6 cellular contexts compared by ENCODE assay signal in the genomic region with DNA sequence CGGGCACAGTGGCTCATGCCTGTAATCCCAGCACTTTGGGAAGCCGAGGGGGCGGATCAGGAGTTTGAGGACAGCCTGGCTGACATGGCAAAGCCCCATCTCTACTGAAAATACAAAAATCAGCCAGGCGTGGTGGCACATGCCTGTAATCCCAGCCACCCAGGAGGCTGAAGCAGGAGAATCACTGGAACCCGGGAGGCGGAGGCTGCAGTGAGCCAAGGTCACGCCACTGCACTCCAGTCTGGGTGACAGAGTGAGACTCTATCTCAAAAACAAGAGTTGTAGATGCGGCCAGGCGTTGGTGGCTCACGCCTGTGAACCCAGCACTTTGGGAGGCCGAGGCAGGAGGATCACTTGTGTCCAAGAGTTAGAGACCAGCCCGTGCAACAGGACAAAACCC. TPM values are rescaled to one million over a fixed set of nuclear protein-coding genes. Genes with fewer than 3 reads are reported as not detected.
A peak's percentile ranks its signal among the peaks of the same experiment; 100 is the strongest.
DNase-seq lines count a peak whose midpoint lies in the region; ATAC-seq, FAIRE-seq and TF ChIP-seq lines count a peak whose summit lies in the region.
"Not testable (repeated sequence)": the region's sequence is repeated elsewhere in the genome, so short reads cannot be mapped to it uniquely, and the experiment has no call there.

No MANE protein-coding gene starts in this region.

- 95% methylated on average over 12 of the region's 12 CpGs for WGBS in A549 (ENCODE audit: missing lambda C conversion rate)

- H3K27ac ChIP-seq in A549; HCT116 (ENCODE audit: low read depth, low read length): not testable (repeated sequence)
- peak overlapping the region; percentile 91 for H3K27ac ChIP-seq in epithelial cell of prostate

- not testable (repeated sequence) for H3K9me3 Mint-ChIP-seq in activated B cell treated with CpG ODN at 0.5 μM for 24 hours; activated naive CD4-positive, alpha-beta T cell treated with anti-CD3 and anti-CD28 coated beads, Interleukin-2, amount 10 ng/mL, durations not matched to agents 7 days and 5 days; nephron progenitor cell

- H3K4me1 ChIP-seq in A549 = peaks cover 20% of the 10 kb centered on the region
- peaks cover 12 to 23% of the 10 kb centered on the region in 2 experiments; a peak in 3 of 4 replicates for H3K4me1 ChIP-seq in HCT116 (ENCODE audit: control insufficient read depth in 1 of 2, insufficient read depth in 2 of 2, low read length in 2 of 2)

- ATAC-seq in A549; HCT116; activated B cell treated with CpG ODN at 0.5 μM for 24 hours (ENCODE audit: low read depth): not testable (repeated sequence)

- POLR2A ChIA-PET in A549 (lab: Yijun Ruan, JAX) = interaction anchor here (0.6 to 3.1 kb wide), 2 partner anchors 13 to 733 kb away, joined by 3 to 37 read pairs; a partner anchor contains a TSS
- POLR2A ChIA-PET in HCT116 (lab: Charles Lee) = interaction anchor here (0.8 to 2.7 kb wide), 3 partner anchors 11 to 30 kb away, joined by 4 to 25 read pairs (median 5); a partner anchor contains a TSS
- POLR2A ChIA-PET in activated B cell treated with CpG ODN at 0.5 μM for 24 hours (lab: Charles Lee) = interaction anchor here (0.6 to 4.6 kb wide), 3 partner anchors 11 to 21 kb away, joined by 6 to 127 read pairs (median 78); a partner anchor contains a TSS

- H3K27ac Mint-ChIP-seq in activated B cell treated with CpG ODN at 0.5 μM for 24 hours (peak overlapping the region; percentile 31), nephron progenitor cell (peak overlapping the region; percentile 55)
- H3K27ac Mint-ChIP-seq in activated naive CD4-positive, alpha-beta T cell treated with anti-CD3 and anti-CD28 coated beads, Interleukin-2, amount 10 ng/mL, durations not matched to agents 7 days and 5 days = peak overlapping the region; percentile 86

- not testable (repeated sequence) for TF ChIP-seq POLR2A in A549 (IDR thresholded peaks at IDR 0.05; ENCODE audit: low read length); HCT116 (IDR thresholded peaks at IDR 0.05; ENCODE audit: borderline replicate concordance, extremely low read depth, insufficient read depth, insufficient read length)

- not testable (repeated sequence) for TF ChIP-seq EP300 in A549 (IDR thresholded peaks at IDR 0.05)

- peak overlapping the region; percentile 92 for H3K4me2 ChIP-seq in A549
- H3K4me2 ChIP-seq in HCT116 (ENCODE audit: low read length) = not testable (repeated sequence)

- H3K4me1 Mint-ChIP-seq in activated B cell treated with CpG ODN at 0.5 μM for 24 hours = peaks cover 26% of the 10 kb centered on the region
- peaks cover 44% of the 10 kb centered on the region for H3K4me1 Mint-ChIP-seq in activated naive CD4-positive, alpha-beta T cell treated with anti-CD3 and anti-CD28 coated beads, Interleukin-2, amount 10 ng/mL, durations not matched to agents 7 days and 5 days
- H3K4me1 Mint-ChIP-seq in nephron progenitor cell = peaks cover 36% of the 10 kb centered on the region

- DNase-seq in A549 (ENCODE audit: low read depth in 1 of 2, low spot score in 1 of 2); HCT116 (ENCODE audit: low read depth, low spot score); activated B cell treated with CpG ODN at 0.5 μM for 24 hours; activated naive CD4-positive, alpha-beta T cell treated with anti-CD3 and anti-CD28 coated beads, Interleukin-2, amount 10 ng/mL, durations not matched to agents 7 days and 5 days; epithelial cell of prostate (ENCODE audit: low read depth, low spot score); nephron progenitor cell: not testable (repeated sequence)

- not testable (repeated sequence) for TF ChIP-seq CTCF in A549 (IDR thresholded peaks at IDR 0.05); HCT116 (IDR thresholded peaks at IDR 0.05 in 2 of 3, conservative IDR thresholded peaks at IDR 0.05 in 1 of 3; ENCODE audit: borderline replicate concordance in 1 of 3, insufficient read depth in 1 of 3, low read depth in 2 of 3, low read length in 2 of 3); activated B cell treated with CpG ODN at 0.5 μM for 24 hours (IDR thresholded peaks at IDR 0.05); nephron progenitor cell (IDR thresholded peaks at IDR 0.05)

- peaks cover 8 to 16% of the 10 kb centered on the region in 2 experiments; a peak in 2 of 4 replicates for H3K36me3 ChIP-seq in HCT116 (ENCODE audit: control insufficient read depth in 1 of 2, insufficient read depth in 2 of 2, low read length in 2 of 2)

- H3K36me3 Mint-ChIP-seq in activated B cell treated with CpG ODN at 0.5 μM for 24 hours (ENCODE audit: low read depth) (peaks cover 35% of the 10 kb centered on the region), nephron progenitor cell (ENCODE audit: low read depth) (peaks cover 25% of the 10 kb centered on the region)
- peaks cover 37% of the 10 kb centered on the region for H3K36me3 Mint-ChIP-seq in activated naive CD4-positive, alpha-beta T cell treated with anti-CD3 and anti-CD28 coated beads, Interleukin-2, amount 10 ng/mL, durations not matched to agents 7 days and 5 days

- FAIRE-seq in A549 (lab: Jason Lieb, UNC) = not testable (repeated sequence)

- not testable (repeated sequence) for H3K27me3 Mint-ChIP-seq in activated B cell treated with CpG ODN at 0.5 μM for 24 hours; activated naive CD4-positive, alpha-beta T cell treated with anti-CD3 and anti-CD28 coated beads, Interleukin-2, amount 10 ng/mL, durations not matched to agents 7 days and 5 days; nephron progenitor cell (ENCODE audit: low read depth, poor library complexity)

- not testable (repeated sequence) for H4K20me1 ChIP-seq in HCT116 (ENCODE audit: insufficient read depth)

- H3K4me3 ChIP-seq in A549; HCT116 (replicated peaks in 1 of 2; ENCODE audit: low read depth in 1 of 2, low read length in 2 of 2): not testable (repeated sequence)

- CTCF ChIA-PET in A549 (lab: Yijun Ruan, JAX) = interaction anchor here (0.6 to 5.2 kb wide), 2 partner anchors 12 to 18 kb away, joined by 3 to 37 read pairs; a partner anchor contains a TSS
- CTCF ChIA-PET in HCT116 (lab: Charles Lee) = interaction anchor here (0.6 kb wide), 1 partner anchor 13 kb away, joined by 3 read pairs; a partner anchor contains a TSS
- CTCF ChIA-PET in activated B cell treated with CpG ODN at 0.5 μM for 24 hours (lab: Charles Lee) = not testable (repeated sequence)
- CTCF ChIA-PET in activated naive CD4-positive, alpha-beta T cell treated with anti-CD3 and anti-CD28 coated beads, Interleukin-2, amount 10 ng/mL, durations not matched to agents 7 days and 5 days (lab: Charles Lee) = interaction anchor here (2.9 kb wide), 1 partner anchor 11 kb away, joined by 27 read pairs; a partner anchor contains a TSS

- not testable (repeated sequence) for H3K9me3 ChIP-seq in A549; HCT116 (ENCODE audit: control insufficient read depth in 1 of 2, insufficient read depth in 1 of 2, low read depth in 1 of 2, low read length in 2 of 2)

- RAD21 ChIA-PET in HCT116 (lab: Charles Lee; ENCODE audit: low non-redundant PET in 1 of 2, low total read pairs in 2 of 2, uncharacterized antibody in 2 of 2, unreplicated experiment in 2 of 2) = interaction anchor here in 1 of 2 experiments (0.6 kb wide), 1 partner anchor 13 kb away, joined by 3 read pairs; no protein-coding TSS in a partner anchor

- H3K4me3 Mint-ChIP-seq in activated B cell treated with CpG ODN at 0.5 μM for 24 hours (peak overlapping the region; percentile 57), nephron progenitor cell (peak overlapping the region; percentile 78)
- H3K4me3 Mint-ChIP-seq in activated naive CD4-positive, alpha-beta T cell treated with anti-CD3 and anti-CD28 coated beads, Interleukin-2, amount 10 ng/mL, durations not matched to agents 7 days and 5 days = peak overlapping the region; percentile 66

- not testable (repeated sequence) for BruUV-seq in HCT116 (replicated peaks; lab: Mats Ljungman, UMichigan)

- H3K9me2 ChIP-seq in HCT116 (ENCODE audit: insufficient read depth) = not testable (repeated sequence)

- H3K79me2 ChIP-seq in HCT116 (ENCODE audit: insufficient read depth, low read length) = peaks cover 14% of the 10 kb centered on the region

- H2AFZ ChIP-seq in HCT116 (ENCODE audit: low read depth, low read length, poor library complexity, severe bottlenecking) = not testable (repeated sequence)

- not testable (repeated sequence) for H3K27me3 ChIP-seq in HCT116 (ENCODE audit: insufficient read depth, low read length)

- H3K9ac ChIP-seq in HCT116 (ENCODE audit: low read length) = not testable (repeated sequence)

- intact Hi-C loops in HCT116 (cut with micrococcal nuclease) = not testable (repeated sequence)
- intact Hi-C loops in activated B cell treated with CpG ODN at 0.5 μM for 24 hours (cut with micrococcal nuclease) = loop anchor here (5.0 kb wide), 1 partner anchor 48 kb away; a partner anchor contains a TSS

- TF ChIP-seq RAD21 in A549 (conservative IDR thresholded peaks at IDR 0.05 in 1 of 2, IDR thresholded peaks at IDR 0.05 in 1 of 2); HCT116 (IDR thresholded peaks at IDR 0.05; ENCODE audit: low read depth): not testable (repeated sequence)

RNA-seq across cellular contexts. Expression of a gene that starts 1.7 kb away (rescaled TPM):
- polyA plus RNA-seq in A549 (2011; rRNA removed) = 49.9 and 68.8 TPM in 2 replicates
- polyA plus RNA-seq in A549 (2012; cell fraction: cytosol; rRNA removed) = 202 and 245 TPM in 2 replicates
- polyA plus RNA-seq in A549 (2012; cell fraction: nucleus; rRNA removed) = 132 and 174 TPM in 2 replicates
- polyA plus RNA-seq in A549 (2017; fragmentation: RNase III; extraction: RNeasy Plus Mini Kit Qiagen cat#74134 plus additional on column Dnase treatment) = 216 to 229 TPM (median 221 TPM) in 3 replicates
- polyA minus RNA-seq in A549 (2011; rRNA and poly(A)+ RNA removed) = 24.6 and 34.7 TPM in 2 replicates
- 65.4 TPM for total RNA-seq in HCT116 (2021; ENCODE audit: unreplicated experiment)
- 64.3 and 68.7 TPM in 2 replicates for polyA plus RNA-seq in HCT116 (2012)
- 86.9 and 98.8 TPM in 2 replicates for total RNA-seq in activated B cell treated with CpG ODN at 0.5 μM for 24 hours

RNA-seq across cellular contexts. Expression of a gene that starts 5.6 kb away (rescaled TPM):
- polyA plus RNA-seq in A549 (2011; rRNA removed) (35.3 and 42.0 TPM in 2 replicates), A549 (2017; fragmentation: RNase III; extraction: RNeasy Plus Mini Kit Qiagen cat#74134 plus additional on column Dnase treatment) (30.6 to 34.5 TPM (median 34.1 TPM) in 3 replicates)
- polyA plus RNA-seq in A549 (2012; cell fraction: cytosol; rRNA removed) = 32.8 and 40.3 TPM in 2 replicates
- polyA plus RNA-seq in A549 (2012; cell fraction: nucleus; rRNA removed) = 158 and 180 TPM in 2 replicates
- polyA minus RNA-seq in A549 (2011; rRNA and poly(A)+ RNA removed) = 58.8 and 60.8 TPM in 2 replicates
- total RNA-seq in HCT116 (2021; ENCODE audit: unreplicated experiment) (72.9 TPM), activated B cell treated with CpG ODN at 0.5 μM for 24 hours (70.8 and 85.7 TPM in 2 replicates)
- 48.2 and 49.8 TPM in 2 replicates for polyA plus RNA-seq in HCT116 (2012)

RNA-seq across cellular contexts. Expression of a gene that starts 12.1 kb away (rescaled TPM):
- polyA plus RNA-seq in A549 (2011; rRNA removed) = 6.8 and 8.9 TPM in 2 replicates
- polyA plus RNA-seq in A549 (2012; cell fraction: cytosol; rRNA removed) = 10.0 and 13.2 TPM in 2 replicates
- 39.3 and 43.2 TPM in 2 replicates for polyA plus RNA-seq in A549 (2012; cell fraction: nucleus; rRNA removed)
- polyA plus RNA-seq in A549 (2017; fragmentation: RNase III; extraction: RNeasy Plus Mini Kit Qiagen cat#74134 plus additional on column Dnase treatment) = 11.9 to 16.4 TPM (median 12.8 TPM) in 3 replicates
- polyA minus RNA-seq in A549 (2011; rRNA and poly(A)+ RNA removed) = 38.8 and 43.8 TPM in 2 replicates
- 15.0 TPM for total RNA-seq in HCT116 (2021; ENCODE audit: unreplicated experiment)
- 3.4 and 5.2 TPM in 2 replicates for polyA plus RNA-seq in HCT116 (2012)
- 29.3 and 40.4 TPM in 2 replicates for total RNA-seq in activated B cell treated with CpG ODN at 0.5 μM for 24 hours

RNA-seq across cellular contexts. Expression of a gene that starts 12.1 kb away (rescaled TPM):
- polyA plus RNA-seq in A549 (2011; rRNA removed) (29.6 and 32.4 TPM in 2 replicates), A549 (2017; fragmentation: RNase III; extraction: RNeasy Plus Mini Kit Qiagen cat#74134 plus additional on column Dnase treatment) (25.4 to 26.2 TPM (median 25.7 TPM) in 3 replicates)
- polyA plus RNA-seq in A549 (2012; cell fraction: cytosol; rRNA removed) = 22.3 and 28.2 TPM in 2 replicates
- polyA plus RNA-seq in A549 (2012; cell fraction: nucleus; rRNA removed) = 109 and 113 TPM in 2 replicates
- 32.1 and 39.3 TPM in 2 replicates for polyA minus RNA-seq in A549 (2011; rRNA and poly(A)+ RNA removed)
- total RNA-seq in HCT116 (2021; ENCODE audit: unreplicated experiment) (26.4 TPM), activated B cell treated with CpG ODN at 0.5 μM for 24 hours (41.9 and 49.1 TPM in 2 replicates)
- 15.1 and 20.2 TPM in 2 replicates for polyA plus RNA-seq in HCT116 (2012)

RNA-seq across cellular contexts. Expression of a gene that starts 12.5 kb away (rescaled TPM):
- polyA plus RNA-seq in A549 (2011; rRNA removed) (62.6 and 86.3 TPM in 2 replicates), A549 (2017; fragmentation: RNase III; extraction: RNeasy Plus Mini Kit Qiagen cat#74134 plus additional on column Dnase treatment) (49.1 to 67.0 TPM (median 59.0 TPM) in 3 replicates)
- 121 and 139 TPM in 2 replicates for polyA plus RNA-seq in A549 (2012; cell fraction: cytosol; rRNA removed)
- 262 and 283 TPM in 2 replicates for polyA plus RNA-seq in A549 (2012; cell fraction: nucleus; rRNA removed)
- polyA minus RNA-seq in A549 (2011; rRNA and poly(A)+ RNA removed) = 51.6 and 62.6 TPM in 2 replicates
- total RNA-seq in HCT116 (2021; ENCODE audit: unreplicated experiment) (64.7 TPM), activated B cell treated with CpG ODN at 0.5 μM for 24 hours (61.4 and 65.3 TPM in 2 replicates)
- polyA plus RNA-seq in HCT116 (2012) = 83.4 and 85.0 TPM in 2 replicates

Comparison
In these comparisons a context has a peak if more than half of its experiments do, and no peak if none do; other contexts are left out.
1. H3K27ac Mint-ChIP-seq: peak in every context shown above with its lines; median percentile 86 in activated naive CD4-positive, alpha-beta T cell treated with anti-CD3 and anti-CD28 coated beads, Interleukin-2, amount 10 ng/mL, durations not matched to agents 7 days and 5 days; 55 in nephron progenitor cell; 31 in activated B cell treated with CpG ODN at 0.5 μM for 24 hours.